26 cellular contexts compared by ENCODE assay signal in genomic region chr15:71732636-71733035, GRCh38.
"Had no signal": no experiment of that assay in that cellular context is flagged by ENCODE, and none has a peak within 500 bp of the region (broad histone marks: within the 10 kb centered on the region; RNA-seq: fewer than 3 reads in every experiment).

No MANE protein-coding gene starts in this region.

- H3K4me1 ChIP-seq: uterus had no signal

- DNase-seq: activated CD4-positive, alpha-beta T cell treated with anti-CD3 and anti-CD28 coated beads for 36 hours; activated CD4-positive, alpha-beta T cell treated with anti-CD3 and anti-CD28 coated beads, Interleukin-2, amount 50 U/mL, for 48 hours; activated CD4-positive, CD25-positive, alpha-beta regulatory T cell; activated CD8-positive, alpha-beta memory T cell treated with anti-CD3 and anti-CD28 coated beads for 24 hours; activated effector memory CD4-positive, alpha-beta T cell treated with anti-CD3 and anti-CD28 coated beads, Interleukin-2, amount 50 U/mL, for 16 hours; activated naive CD4-positive, alpha-beta T cell treated with anti-CD3 and anti-CD28 coated beads for 36 hours; activated naive CD8-positive, alpha-beta T cell treated with anti-CD3 and anti-CD28 coated beads, Interleukin-2, amount 10 ng/mL, durations not matched to agents 7 days and 5 days; brain microvascular endothelial cell; esophagus squamous epithelium; foreskin melanocyte; islet precursor cell; left cardiac atrium; mesendoderm; naive B cell; nephron progenitor cell; stimulated activated CD4-positive, alpha-beta T cell treated with anti-CD3 and anti-CD28 coated beads, Interleukin-4, amount 100 ng/mL, for 24 hours; T-helper 1 cell; uterus had no signal

- H3K27me3 ChIP-seq: brain microvascular endothelial cell, esophagus squamous epithelium, neutrophil, uterus had no signal

- H3K4me3 ChIP-seq: esophagus squamous epithelium, lung, skin epidermis, thoracic aorta, uterus had no signal

- ATAC-seq: activated CD4-positive, alpha-beta T cell treated with anti-CD3 and anti-CD28 coated beads for 36 hours; left cardiac atrium; sciatic nerve; stimulated activated effector memory CD8-positive, alpha-beta T cell treated with anti-CD3 and anti-CD28 coated beads, Interleukin-12 subunit alpha, Interleukin-12 subunit beta, amount 100 ng/mL, for 72 hours had no signal

- H3K27ac ChIP-seq: brain microvascular endothelial cell, epithelial cell of prostate, neutrophil, skin epidermis, thoracic aorta, uterus had no signal

- FAIRE-seq: astrocyte had no signal

- H3K36me3 ChIP-seq: neutrophil, thoracic aorta, uterus had no signal

- H3K9me3 ChIP-seq: esophagus squamous epithelium, neutrophil, thoracic aorta, uterus had no signal
